32 cellular contexts compared by ENCODE assay signal in the genomic region with DNA sequence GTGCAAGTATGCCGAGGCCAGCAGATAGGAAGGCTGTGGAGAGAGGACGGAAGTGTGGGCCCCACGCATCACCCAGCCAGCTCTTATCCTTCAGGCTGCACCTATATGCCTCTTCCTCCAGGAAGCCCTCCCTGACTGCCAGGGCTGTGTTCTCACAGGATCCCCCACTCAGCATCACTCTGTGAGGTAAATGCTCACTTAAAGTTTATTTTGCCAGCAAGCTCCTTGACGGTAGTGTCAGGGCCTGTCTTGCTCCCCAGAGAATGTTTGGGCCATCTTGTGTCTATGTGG. TPM values are rescaled to one million over a fixed set of nuclear protein-coding genes. Genes with fewer than 3 reads are reported as not detected.
"Had no signal": no experiment of that assay in that cellular context is flagged by ENCODE, and none has a peak within 500 bp of the region (broad histone marks: within the 10 kb centered on the region; RNA-seq: fewer than 3 reads in every experiment).

No MANE protein-coding gene starts in this region.

- H3K9me3 ChIP-seq: body of pancreas, lower lobe of right lung, mucosa of descending colon, spleen, testis, vagina had no signal

- H3K9me3 Mint-ChIP-seq: activated naive CD4-positive, alpha-beta T cell treated with anti-CD3 and anti-CD28 coated beads, Interleukin-2, amount 50 U/mL, for 24 hours; dendritic cell treated with granulocyte-macrophage colony-stimulating factor and Interleukin-4, amounts not matched to agents 40 ng/mL and 50 ng/mL, for 4 days; naive B cell had no signal

- H3K27ac ChIP-seq: body of pancreas, cardiac muscle cell, lower lobe of right lung, spleen, testis, vagina had no signal

- H3K4me3 ChIP-seq: body of pancreas, cardiac muscle cell, lower lobe of right lung, mucosa of descending colon, spleen, testis, vagina had no signal

- H3K4me3 Mint-ChIP-seq: activated naive CD4-positive, alpha-beta T cell treated with anti-CD3 and anti-CD28 coated beads, Interleukin-2, amount 50 U/mL, for 24 hours; dendritic cell treated with granulocyte-macrophage colony-stimulating factor and Interleukin-4, amounts not matched to agents 40 ng/mL and 50 ng/mL, for 4 days; T-helper 17 cell had no signal

- H3K27me3 ChIP-seq: body of pancreas, cardiac muscle cell, testis, vagina had no signal

- H3K27me3 Mint-ChIP-seq: activated naive CD4-positive, alpha-beta T cell treated with anti-CD3 and anti-CD28 coated beads, Interleukin-2, amount 50 U/mL, for 24 hours had no signal

- H3K36me3 ChIP-seq: cardiac muscle cell, lower lobe of right lung, spleen, vagina had no signal

- DNase-seq: activated CD4-positive, alpha-beta T cell treated with anti-CD3 and anti-CD28 coated beads for 4 hours; activated CD4-positive, alpha-beta T cell treated with anti-CD3 and anti-CD28 coated beads, Interleukin-2, amount 50 U/mL, for 48 hours; activated CD4-positive, CD25-positive, alpha-beta regulatory T cell; activated CD8-positive, alpha-beta memory T cell treated with anti-CD3 and anti-CD28 coated beads, Interleukin-2, amount 50 U/mL, for 48 hours; activated T-cell treated with anti-CD3 and anti-CD28 coated beads, Interleukin-2, amount 50 U/mL, for 48 hours; anterior cingulate cortex; body of pancreas; effector memory CD4-positive, alpha-beta T cell; foreskin melanocyte; lower lobe of right lung; mesendoderm; naive B cell; retina; spleen; stimulated activated CD4-positive, alpha-beta T cell treated with anti-CD3 and anti-CD28 coated beads, Interleukin-4, amount 100 ng/mL, for 1 hour; stimulated activated naive CD4-positive, alpha-beta T cell; T-helper 17 cell; testis; trophoblast cell had no signal

- H3K27ac Mint-ChIP-seq: activated naive CD4-positive, alpha-beta T cell treated with anti-CD3 and anti-CD28 coated beads, Interleukin-2, amount 50 U/mL, for 24 hours; dendritic cell treated with granulocyte-macrophage colony-stimulating factor and Interleukin-4, amounts not matched to agents 40 ng/mL and 50 ng/mL, for 4 days; progenitor cell of endocrine pancreas; T-helper 17 cell had no signal

- H3K36me3 Mint-ChIP-seq: activated naive CD4-positive, alpha-beta T cell treated with anti-CD3 and anti-CD28 coated beads, Interleukin-2, amount 50 U/mL, for 24 hours; naive B cell had no signal

- ATAC-seq: body of pancreas, esophagus mucosa, left lobe of liver, lower lobe of right lung, T-helper 17 cell had no signal

RNA-seq across cellular contexts. Expression of a gene that starts 4.4 kb away (rescaled TPM):
- total RNA-seq: activated CD8-positive, alpha-beta memory T cell treated with anti-CD3 and anti-CD28 coated beads for 36 hours; body of pancreas; cardiac muscle cell; chondrocyte; esophagus mucosa; kidney epithelial cell; lower lobe of right lung; osteocyte; progenitor cell of endocrine pancreas; spleen; T-helper 17 cell; vagina had no signal
- polyA plus RNA-seq: neural cell had no signal

RNA-seq across cellular contexts. Expression of a gene that starts 5.4 kb away (rescaled TPM):
- polyA plus RNA-seq: neural cell had no signal

RNA-seq across cellular contexts. Expression of a gene that starts 15.4 kb away (rescaled TPM):
- total RNA-seq: cardiac muscle cell, chondrocyte, lower lobe of right lung, osteocyte, vagina had no signal
- polyA plus RNA-seq: cardiac muscle cell, neural cell had no signal

RNA-seq across cellular contexts. Expression of a gene that starts 39.2 kb away (rescaled TPM):
- total RNA-seq: activated CD8-positive, alpha-beta memory T cell treated with anti-CD3 and anti-CD28 coated beads for 36 hours; body of pancreas; cardiac muscle cell; chondrocyte; left lobe of liver; osteocyte; spleen; T-helper 17 cell had no signal
- polyA plus RNA-seq: cardiac muscle cell, neural cell had no signal
